1 cellular context compared by ENCODE assay signal in the genomic region with DNA sequence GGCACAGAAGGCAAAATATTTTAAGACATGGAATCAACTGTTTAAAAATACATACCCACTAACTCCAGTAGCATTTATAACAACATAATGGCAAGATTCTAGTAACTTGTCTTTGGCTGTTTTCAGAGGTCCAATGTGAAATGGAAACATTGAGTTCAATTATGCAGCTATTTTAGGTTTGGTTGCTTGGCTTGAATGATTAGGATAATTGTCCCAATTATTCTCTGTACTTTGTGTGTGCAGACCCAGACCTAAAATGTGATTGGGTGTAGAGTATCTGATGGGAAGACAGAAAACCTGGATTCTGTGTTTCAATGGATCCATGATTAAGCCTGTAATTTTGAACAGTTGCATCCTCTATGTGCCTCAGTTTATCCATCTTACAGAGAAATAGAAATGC.
TF ChIP-seq lines count a peak whose summit lies in the region.

No MANE protein-coding gene starts in this region.

TF ChIP-seq in GM23338, 12 proteins besides CTCF, POLR2A, EP300 and RAD21 (continued from another document):
- TF ChIP-seq ZNF462 (CRISPR knock-in tag; IDR thresholded peaks at IDR 0.05) (no peak), JUNB (IDR thresholded peaks at IDR 0.05; ENCODE audit: unreplicated experiment) (no peak), POLR2AphosphoS5 (IDR thresholded peaks at IDR 0.05; ENCODE audit: low read depth) (no peak), ZNF114 (CRISPR knock-in tag; IDR thresholded peaks at IDR 0.05) (no peak), EZH2 (IDR thresholded peaks at IDR 0.05; ENCODE audit: low read depth, unreplicated experiment) (no peak), ZNF331 (CRISPR knock-in tag; IDR thresholded peaks at IDR 0.05; ENCODE audit: low read depth) (no peak), NANOG (IDR thresholded peaks at IDR 0.05; ENCODE audit: borderline replicate concordance) (no peak), EZH2phosphoT487 (IDR thresholded peaks at IDR 0.05; ENCODE audit: unreplicated experiment) (no peak), CREB1 (CRISPR knock-in tag; IDR thresholded peaks at IDR 0.05; ENCODE audit: low read depth) (no peak)
- TF ChIP-seq, protein P1, sequence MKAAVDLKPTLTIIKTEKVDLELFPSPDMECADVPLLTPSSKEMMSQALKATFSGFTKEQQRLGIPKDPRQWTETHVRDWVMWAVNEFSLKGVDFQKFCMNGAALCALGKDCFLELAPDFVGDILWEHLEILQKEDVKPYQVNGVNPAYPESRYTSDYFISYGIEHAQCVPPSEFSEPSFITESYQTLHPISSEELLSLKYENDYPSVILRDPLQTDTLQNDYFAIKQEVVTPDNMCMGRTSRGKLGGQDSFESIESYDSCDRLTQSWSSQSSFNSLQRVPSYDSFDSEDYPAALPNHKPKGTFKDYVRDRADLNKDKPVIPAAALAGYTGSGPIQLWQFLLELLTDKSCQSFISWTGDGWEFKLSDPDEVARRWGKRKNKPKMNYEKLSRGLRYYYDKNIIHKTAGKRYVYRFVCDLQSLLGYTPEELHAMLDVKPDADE (IDR thresholded peaks at IDR 0.05): no peak
- TF ChIP-seq, protein P2, sequence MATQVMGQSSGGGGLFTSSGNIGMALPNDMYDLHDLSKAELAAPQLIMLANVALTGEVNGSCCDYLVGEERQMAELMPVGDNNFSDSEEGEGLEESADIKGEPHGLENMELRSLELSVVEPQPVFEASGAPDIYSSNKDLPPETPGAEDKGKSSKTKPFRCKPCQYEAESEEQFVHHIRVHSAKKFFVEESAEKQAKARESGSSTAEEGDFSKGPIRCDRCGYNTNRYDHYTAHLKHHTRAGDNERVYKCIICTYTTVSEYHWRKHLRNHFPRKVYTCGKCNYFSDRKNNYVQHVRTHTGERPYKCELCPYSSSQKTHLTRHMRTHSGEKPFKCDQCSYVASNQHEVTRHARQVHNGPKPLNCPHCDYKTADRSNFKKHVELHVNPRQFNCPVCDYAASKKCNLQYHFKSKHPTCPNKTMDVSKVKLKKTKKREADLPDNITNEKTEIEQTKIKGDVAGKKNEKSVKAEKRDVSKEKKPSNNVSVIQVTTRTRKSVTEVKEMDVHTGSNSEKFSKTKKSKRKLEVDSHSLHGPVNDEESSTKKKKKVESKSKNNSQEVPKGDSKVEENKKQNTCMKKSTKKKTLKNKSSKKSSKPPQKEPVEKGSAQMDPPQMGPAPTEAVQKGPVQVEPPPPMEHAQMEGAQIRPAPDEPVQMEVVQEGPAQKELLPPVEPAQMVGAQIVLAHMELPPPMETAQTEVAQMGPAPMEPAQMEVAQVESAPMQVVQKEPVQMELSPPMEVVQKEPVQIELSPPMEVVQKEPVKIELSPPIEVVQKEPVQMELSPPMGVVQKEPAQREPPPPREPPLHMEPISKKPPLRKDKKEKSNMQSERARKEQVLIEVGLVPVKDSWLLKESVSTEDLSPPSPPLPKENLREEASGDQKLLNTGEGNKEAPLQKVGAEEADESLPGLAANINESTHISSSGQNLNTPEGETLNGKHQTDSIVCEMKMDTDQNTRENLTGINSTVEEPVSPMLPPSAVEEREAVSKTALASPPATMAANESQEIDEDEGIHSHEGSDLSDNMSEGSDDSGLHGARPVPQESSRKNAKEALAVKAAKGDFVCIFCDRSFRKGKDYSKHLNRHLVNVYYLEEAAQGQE (IDR thresholded peaks at IDR 0.05; ENCODE audit: unreplicated experiment): no peak
TF ChIP-seq in GM23338: peak in this region for 0.
